28 cellular contexts compared by ENCODE assay signal in genomic region chr12:32532415-32532814, GRCh38.
DNase-seq lines count a peak whose midpoint lies in the region; ATAC-seq and TF ChIP-seq lines count a peak whose summit lies in the region.
"Had no signal": no experiment of that assay in that cellular context is flagged by ENCODE, and none has a peak within 500 bp of the region (broad histone marks: within the 10 kb centered on the region; RNA-seq: fewer than 3 reads in every experiment).

No MANE protein-coding gene starts in this region.

- no peak overlapping the region for H3K4me3 Mint-ChIP-seq in type B pancreatic cell
- H3K4me3 Mint-ChIP-seq: naive thymus-derived CD8-positive, alpha-beta T cell; stimulated activated naive B cell treated with anti-CD40 and anti-IgM and Interleukin-4, amounts not matched to agents 10 μg/mL and 1 μg/mL and 100 μg/mL, for 72 hours had no signal

- no peak for TF ChIP-seq EP300 in neural cell (conservative IDR thresholded peaks at IDR 0.05; ENCODE audit: poor library complexity, severe bottlenecking)

- peak overlapping the region; percentile 20 for H3K4me2 ChIP-seq in neural cell (ENCODE audit: low read length)

- H3K36me3 ChIP-seq in colonic mucosa (no peaks in the 10 kb centered on the region), neural cell (ENCODE audit: insufficient read depth, low read length) (no peaks in the 10 kb centered on the region)
- H3K36me3 ChIP-seq: esophagus muscularis mucosa, ovary had no signal

- H4K20me1 ChIP-seq in neural cell (ENCODE audit: insufficient read depth): no peaks in the 10 kb centered on the region

- H3K27me3 Mint-ChIP-seq in type B pancreatic cell: no peaks in the 10 kb centered on the region
- H3K27me3 Mint-ChIP-seq: B cell; stimulated activated naive B cell treated with anti-CD40 and anti-IgM and Interleukin-4, amounts not matched to agents 10 μg/mL and 1 μg/mL and 100 μg/mL, for 72 hours had no signal

- H2AFZ ChIP-seq in neural cell (ENCODE audit: low read depth, low read length): no peak overlapping the region

- H3K9me2 ChIP-seq in neural cell (ENCODE audit: insufficient read depth, low read length): no peaks in the 10 kb centered on the region

- peaks cover 3% of the 10 kb centered on the region for H3K36me3 Mint-ChIP-seq in type B pancreatic cell
- H3K36me3 Mint-ChIP-seq: naive thymus-derived CD8-positive, alpha-beta T cell; stimulated activated naive B cell treated with anti-CD40 and anti-IgM and Interleukin-4, amounts not matched to agents 10 μg/mL and 1 μg/mL and 100 μg/mL, for 72 hours had no signal

- H3K9me3 ChIP-seq in colonic mucosa (no peaks in the 10 kb centered on the region), neural cell (ENCODE audit: low read length) (no peaks in the 10 kb centered on the region)
- H3K9me3 ChIP-seq: esophagus muscularis mucosa, ovary had no signal

- H3K4me3 ChIP-seq in colonic mucosa: no peak overlapping the region
- H3K4me3 ChIP-seq in neural cell (ENCODE audit: low read length): no peak overlapping the region
- H3K4me3 ChIP-seq: esophagus muscularis mucosa, ovary had no signal

- H3K27ac Mint-ChIP-seq in type B pancreatic cell: peak overlapping the region; percentile 37
- H3K27ac Mint-ChIP-seq: B cell; naive thymus-derived CD8-positive, alpha-beta T cell; stimulated activated naive B cell treated with anti-CD40 and anti-IgM and Interleukin-4, amounts not matched to agents 10 μg/mL and 1 μg/mL and 100 μg/mL, for 72 hours had no signal

- H3K9ac ChIP-seq in colonic mucosa (ENCODE audit: low read depth in 2 of 2, low read length in 2 of 2) (peak overlapping the region in 1 of 2 donors; percentile 22), neural cell (ENCODE audit: low read length) (no peak overlapping the region)

- no peaks in the 10 kb centered on the region for H3K27me3 ChIP-seq in colonic mucosa
- no peaks in the 10 kb centered on the region for H3K27me3 ChIP-seq in neural cell (ENCODE audit: insufficient read depth, low read depth, low read length)
- H3K27me3 ChIP-seq: esophagus muscularis mucosa, foreskin keratinocyte, ovary had no signal

- peaks cover 86% of the 10 kb centered on the region for H3K79me2 ChIP-seq in neural cell (replicated peaks; ENCODE audit: insufficient read depth, low read length)

- DNase-seq in NOMO-1 treated with DMSO at 0.1 percent for 48 hours (lab: John Stamatoyannopoulos, UW; ENCODE audit: unreplicated experiment) (peak; percentile 7), NOMO-1 treated with dmso at 0.1 percent for 144 hours (lab: John Stamatoyannopoulos, UW; ENCODE audit: unreplicated experiment) (no peak), colonic mucosa (no peak), type B pancreatic cell (ENCODE audit: extremely low spot score, unreplicated experiment) (no peak), NCI-H1092 treated with DMSO at 0.1 percent for 48 hours (lab: John Stamatoyannopoulos, UW) (no peak)
- no peak for DNase-seq in activated CD4-positive, alpha-beta T cell treated with anti-CD3 and anti-CD28 coated beads for 48 hours
- DNase-seq: activated gamma-delta T cell; activated T-cell treated with anti-CD3 and anti-CD28 coated beads, Interleukin-2, amount 50 U/mL, for 1 hour; central memory CD4-positive, alpha-beta T cell; dermis blood vessel endothelial cell; foreskin keratinocyte; Kasumi-1; midbrain; MV-4-11; naive thymus-derived CD8-positive, alpha-beta T cell; NCI-H446 treated with DMSO at 0.1 percent for 48 hours; ovary; PC-3; right cardiac atrium; stimulated activated CD4-positive, alpha-beta T cell treated with anti-CD3 and anti-CD28 coated beads, Interleukin-4, amount 100 ng/mL, for 24 hours; stimulated activated naive B cell treated with anti-CD40 and anti-IgM and Interleukin-4, amounts not matched to agents 10 μg/mL and 1 μg/mL and 100 μg/mL, for 72 hours; T-helper 2 cell had no signal

- ATAC-seq in HG02759 (IDR thresholded peaks at IDR 0.05; ENCODE audit: unreplicated experiment): no peak
- ATAC-seq: foreskin keratinocyte; naive thymus-derived CD8-positive, alpha-beta T cell; PC-3; right cardiac atrium; Right ventricle myocardium inferior; SK-N-SH treated with all-trans-retinoic acid at 6 μM for 48 hours; stimulated activated naive B cell treated with anti-CD40 and anti-IgM and Interleukin-4, amounts not matched to agents 10 μg/mL and 1 μg/mL and 100 μg/mL, for 72 hours had no signal

- H3K27ac ChIP-seq in colonic mucosa: peak overlapping the region; percentile 13
- no peak overlapping the region for H3K27ac ChIP-seq in neural cell (ENCODE audit: low read length)
- H3K27ac ChIP-seq: foreskin keratinocyte had no signal

- no peaks in the 10 kb centered on the region for H3F3A ChIP-seq in neural cell (ENCODE audit: insufficient read depth, low read length, poor library complexity, severe bottlenecking)

- no peak for TF ChIP-seq RAD21 in neural cell (conservative IDR thresholded peaks at IDR 0.05)

- TF ChIP-seq CTCF in colonic mucosa (IDR thresholded peaks at IDR 0.05) (no peak), neural cell (IDR thresholded peaks at IDR 0.05; ENCODE audit: poor library complexity, severe bottlenecking) (no peak), type B pancreatic cell (conservative IDR thresholded peaks at IDR 0.05) (no peak)

- intact Hi-C loops in colonic mucosa (cut with DNase I): no loop called here

- H3K4me1 ChIP-seq in colonic mucosa: peaks cover 13% of the 10 kb centered on the region

- H3K9me3 Mint-ChIP-seq in type B pancreatic cell: no peaks in the 10 kb centered on the region
- H3K9me3 Mint-ChIP-seq: naive thymus-derived CD8-positive, alpha-beta T cell; stimulated activated naive B cell treated with anti-CD40 and anti-IgM and Interleukin-4, amounts not matched to agents 10 μg/mL and 1 μg/mL and 100 μg/mL, for 72 hours had no signal

- H3K4me1 Mint-ChIP-seq in type B pancreatic cell (ENCODE audit: unreplicated experiment): peaks cover 4% of the 10 kb centered on the region

TF ChIP-seq in neural cell, 6 proteins besides CTCF, POLR2A, EP300 and RAD21:
- no peak for TF ChIP-seq EZH2 (IDR thresholded peaks at IDR 0.05; ENCODE audit: borderline replicate concordance, insufficient read depth, low read length, poor library complexity, severe bottlenecking)
- no peak for TF ChIP-seq MXI1 (conservative IDR thresholded peaks at IDR 0.05; ENCODE audit: poor library complexity, severe bottlenecking)
- TF ChIP-seq SMC3 (conservative IDR thresholded peaks at IDR 0.05; ENCODE audit: poor library complexity): no peak
- no peak for TF ChIP-seq POLR2AphosphoS5 (IDR thresholded peaks at IDR 0.05)
- no peak for TF ChIP-seq REST (IDR thresholded peaks at IDR 0.05; ENCODE audit: borderline replicate concordance)
- TF ChIP-seq TAF1 (IDR thresholded peaks at IDR 0.05; ENCODE audit: low read depth): no peak
TF ChIP-seq in neural cell: peak in this region for 0.
